In the genomic region with DNA sequence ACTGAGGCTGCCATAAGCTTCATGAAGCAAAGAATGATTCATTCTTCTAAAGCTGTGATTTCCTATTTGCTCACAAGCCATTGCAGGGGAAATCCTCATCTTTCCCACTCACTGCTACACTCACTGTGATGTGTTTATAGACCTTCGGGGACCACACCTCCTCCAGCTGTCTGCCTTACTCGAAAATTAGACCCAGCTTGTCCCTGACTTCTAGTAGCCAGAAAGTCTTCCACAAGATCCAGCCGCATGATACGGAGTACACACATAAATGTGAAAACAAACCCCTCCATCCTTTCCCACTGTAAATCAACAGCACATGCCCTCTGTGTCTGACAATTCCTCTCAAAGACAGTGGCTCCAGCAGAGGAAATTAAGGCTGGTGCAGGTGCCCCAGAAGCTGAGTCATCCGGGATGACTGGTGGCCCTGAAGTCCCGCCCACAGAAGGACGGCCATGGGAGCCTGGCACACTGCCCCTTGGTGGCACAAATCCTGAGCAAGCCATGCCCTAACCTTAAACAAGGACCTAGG, we compare ENCODE assay signal across 8 cellular contexts.
DNase-seq lines count a peak whose midpoint lies in the region; ATAC-seq and TF ChIP-seq lines count a peak whose summit lies in the region.

No MANE protein-coding gene starts in this region.

- H3K9me3 ChIP-seq in T-helper 17 cell (ENCODE audit: control insufficient read depth, low read length, poor library complexity, severe bottlenecking) = no peaks in the 10 kb centered on the region

- peaks cover 2% of the 10 kb centered on the region for H3K36me3 Mint-ChIP-seq in T-helper 17 cell (ENCODE audit: low read depth)

- TF ChIP-seq CTCF in GM10266 (IDR thresholded peaks at IDR 0.05; ENCODE audit: control insufficient read depth, insufficient read depth, low read depth, missing control alignments) = no peak

- ATAC-seq in T-helper 17 cell (no peak), GM19455 (IDR thresholded peaks at IDR 0.05; ENCODE audit: unreplicated experiment) (no peak)

- in situ Hi-C loops in Caki2 (cut with HindIII; ENCODE audit: low pct_unique_long_range_greater_than_20kb, low sequenced_read_pairs) = no loop called here

- no peak overlapping the region for H3K4me3 Mint-ChIP-seq in T-helper 17 cell

- H3K27ac Mint-ChIP-seq in T-helper 17 cell = no peak overlapping the region

- peaks cover 48% of the 10 kb centered on the region for H3K27me3 Mint-ChIP-seq in T-helper 17 cell

- DNase-seq in Caki2 (ENCODE audit: low read depth) (peak; percentile 77), LoVo (ENCODE audit: low spot score) (peak; percentile 80), dermis blood vessel endothelial cell (peak; percentile 70), renal cortical epithelial cell (ENCODE audit: low read depth) (peak; percentile 87), SK-N-DZ (ENCODE audit: low spot score) (no peak), T-helper 17 cell (no peak), GM10266 (ENCODE audit: extremely low spot score) (no peak)

- peaks cover 3% of the 10 kb centered on the region for H3K4me1 Mint-ChIP-seq in T-helper 17 cell

Comparison
In these comparisons a context has a peak if more than half of its experiments do, and no peak if none do; other contexts are left out.
1. DNase-seq: peak in Caki2 (single experiment), LoVo (single experiment), dermis blood vessel endothelial cell (single experiment) and renal cortical epithelial cell (single experiment); none in SK-N-DZ (single experiment), T-helper 17 cell (0 of 3) and GM10266 (single experiment).